In the genomic region with DNA sequence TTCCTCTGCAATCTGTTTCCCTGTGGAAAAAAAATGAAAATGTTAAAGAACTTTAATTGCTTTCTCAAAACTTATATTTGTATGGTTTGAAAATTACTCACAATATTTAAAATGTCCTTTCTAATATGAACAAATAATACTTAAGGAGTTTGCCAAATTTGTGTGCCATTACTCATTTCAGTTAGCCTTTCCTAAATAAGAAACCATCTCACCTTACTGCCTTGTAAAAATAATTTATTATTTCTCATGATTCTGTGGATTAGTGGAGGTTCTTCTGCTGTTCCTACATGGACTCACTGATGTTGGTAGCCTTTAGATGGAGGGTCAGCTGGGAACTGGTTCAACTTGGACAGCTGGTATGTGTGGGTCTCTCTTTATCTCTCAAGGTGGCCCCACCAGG, we compare ENCODE assay signal across 29 cellular contexts.
"Had no signal": no experiment of that assay in that cellular context is flagged by ENCODE, and none has a peak within 500 bp of the region (broad histone marks: within the 10 kb centered on the region; RNA-seq: fewer than 3 reads in every experiment).

No MANE protein-coding gene starts in this region.

- H3K36me3 ChIP-seq: colonic mucosa, esophagus muscularis mucosa, esophagus squamous epithelium, gastrocnemius medialis, gastroesophageal sphincter, heart left ventricle, heart right ventricle had no signal

- H3K4me2 ChIP-seq: hepatocyte had no signal

- H3K27me3 ChIP-seq: colonic mucosa, dorsolateral prefrontal cortex, esophagus muscularis mucosa, esophagus squamous epithelium, foreskin keratinocyte, gastrocnemius medialis, gastroesophageal sphincter, heart left ventricle, heart right ventricle, hepatocyte had no signal

- ATAC-seq: effector memory CD8-positive, alpha-beta T cell; esophagus mucosa; foreskin keratinocyte; gastrocnemius medialis; gastroesophageal sphincter; heart left ventricle; heart right ventricle had no signal

- H3K9me3 ChIP-seq: colonic mucosa, esophagus muscularis mucosa, esophagus squamous epithelium, gastrocnemius medialis, gastroesophageal sphincter, heart right ventricle had no signal

- H3K4me3 ChIP-seq: colonic mucosa, coronary artery, dorsolateral prefrontal cortex, esophagus muscularis mucosa, esophagus squamous epithelium, gastrocnemius medialis, gastroesophageal sphincter, heart left ventricle, heart right ventricle, hepatocyte had no signal

- H3K4me1 ChIP-seq: colonic mucosa, esophagus muscularis mucosa, esophagus squamous epithelium, foreskin keratinocyte, gastrocnemius medialis, gastroesophageal sphincter, heart left ventricle, heart right ventricle had no signal

- H3K79me2 ChIP-seq: hepatocyte had no signal

- FAIRE-seq: colon, endometrium, endothelial cell of umbilical vein, frontal cortex had no signal

- H3K27ac ChIP-seq: colonic mucosa, coronary artery, dorsolateral prefrontal cortex, epithelial cell of prostate, esophagus muscularis mucosa, esophagus squamous epithelium, foreskin keratinocyte, gastrocnemius medialis, gastroesophageal sphincter, heart left ventricle, heart right ventricle, hepatocyte had no signal

- H2AFZ ChIP-seq: hepatocyte had no signal

- DNase-seq: colonic mucosa; cortex of kidney; dermis blood vessel endothelial cell; dorsolateral prefrontal cortex; effector CD4-positive, alpha-beta T cell; effector CD8-positive, alpha-beta T cell; effector memory CD4-positive, alpha-beta T cell; effector memory CD8-positive, alpha-beta T cell; endodermal cell; erythroblast; esophagus squamous epithelium; foreskin fibroblast; foreskin keratinocyte; foreskin melanocyte; gastrocnemius medialis; glutamatergic neuron; head of caudate nucleus; heart left ventricle; heart right ventricle had no signal
